In the genomic region with DNA sequence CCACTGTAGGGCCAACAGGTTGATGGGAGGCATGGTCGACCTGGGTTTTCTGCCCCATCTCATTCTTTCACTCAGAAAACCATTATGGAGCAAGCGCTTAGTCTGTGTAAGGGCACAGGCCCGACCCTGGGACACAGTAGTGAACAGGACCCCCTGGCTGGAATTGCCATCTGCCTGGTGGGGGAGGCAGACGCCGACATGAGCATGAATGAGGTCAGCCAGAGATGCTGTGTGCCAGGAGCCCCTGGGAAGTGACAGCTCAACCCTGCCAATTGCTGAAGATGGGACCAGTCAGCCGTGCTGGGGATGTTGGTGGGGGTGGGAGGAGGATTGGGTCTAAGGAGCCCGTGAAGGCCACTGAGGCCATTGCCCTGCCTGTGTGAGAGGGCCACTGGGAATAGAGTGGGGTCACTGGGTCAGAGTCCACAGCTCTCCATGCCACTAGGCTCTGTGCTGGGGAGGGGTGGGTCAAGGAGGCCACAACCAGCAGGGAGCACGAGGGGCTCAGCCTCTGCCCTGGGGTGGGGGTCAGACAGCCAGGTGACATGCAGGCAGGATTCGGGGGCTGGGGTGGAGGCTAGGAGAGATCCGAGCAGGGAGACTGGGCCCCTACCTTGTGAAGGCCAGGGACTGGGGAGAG, we compare ENCODE assay signal across 26 cellular contexts.
"Had no signal": no experiment of that assay in that cellular context is flagged by ENCODE, and none has a peak within 500 bp of the region (broad histone marks: within the 10 kb centered on the region; RNA-seq: fewer than 3 reads in every experiment).

No MANE protein-coding gene starts in this region.

- H3K4me3 ChIP-seq: neural progenitor cell, pancreas, psoas muscle, right lobe of liver, sigmoid colon, suprapubic skin, testis, tibial artery, transverse colon, vagina had no signal

- H3K4me1 Mint-ChIP-seq: stimulated activated memory B cell treated with anti-CD40 and anti-IgM and Interleukin-4, amounts not matched to agents 10 μg/mL and 1 μg/mL and 100 μg/mL, for 72 hours had no signal

- H3K27ac Mint-ChIP-seq: naive B cell; natural killer cell treated with Interleukin-12 subunit alpha and Interleukin-12 subunit beta and Interleukin-15 and Interleukin-18, amount 100 ng/mL, for 72 hours; neural progenitor cell; progenitor cell of endocrine pancreas; stimulated activated memory B cell treated with anti-CD40 and anti-IgM and Interleukin-4, amounts not matched to agents 10 μg/mL and 1 μg/mL and 100 μg/mL, for 72 hours; stimulated activated naive CD8-positive, alpha-beta T cell treated with anti-CD3 and anti-CD28 coated beads, Interleukin-15, amount 100 ng/mL, for 72 hours; type B pancreatic cell had no signal

- H3K4me2 ChIP-seq: neural progenitor cell had no signal

- H3K4me3 Mint-ChIP-seq: naive B cell; naive thymus-derived CD8-positive, alpha-beta T cell; natural killer cell treated with Interleukin-12 subunit alpha and Interleukin-12 subunit beta and Interleukin-15 and Interleukin-18, amount 100 ng/mL, for 72 hours; neural progenitor cell; stimulated activated memory B cell treated with anti-CD40 and anti-IgM and Interleukin-4, amounts not matched to agents 10 μg/mL and 1 μg/mL and 100 μg/mL, for 72 hours; stimulated activated naive CD8-positive, alpha-beta T cell treated with anti-CD3 and anti-CD28 coated beads, Interleukin-15, amount 100 ng/mL, for 72 hours; type B pancreatic cell had no signal

- DNase-seq: naive B cell; naive thymus-derived CD8-positive, alpha-beta T cell; sigmoid colon; small intestine; stimulated activated CD4-positive, alpha-beta T cell treated with anti-CD3 and anti-CD28 coated beads, Interleukin-12 subunit alpha, Interleukin-12 subunit beta, amount 100 ng/mL, for 4 hours; stimulated activated CD4-positive, alpha-beta T cell treated with anti-CD3 and anti-CD28 coated beads, Interleukin-1b, Interleukin-23, amount 100 ng/mL, for 48 hours; stimulated activated CD4-positive, alpha-beta T cell treated with anti-CD3 and anti-CD28 coated beads, Interleukin-4, amount 100 ng/mL, for 1 hour; stimulated activated CD4-positive, alpha-beta T cell treated with anti-CD3 and anti-CD28 coated beads, Interleukin-4, amount 100 ng/mL, for 4 hours; stimulated activated CD8-positive, alpha-beta memory T cell treated with anti-CD3 and anti-CD28 coated beads, Interleukin-4, amount 100 ng/mL, for 48 hours; stimulated activated naive CD4-positive, alpha-beta T cell; stimulated activated naive CD8-positive, alpha-beta T cell treated with anti-CD3 and anti-CD28 coated beads, Interleukin-15, amount 100 ng/mL, for 72 hours; stimulated activated naive CD8-positive, alpha-beta T cell treated with anti-CD3 and anti-CD28 coated beads, Interleukin-15, Interleukin-2, amounts not matched to agents 100 U/mL and 50 U/mL, for 24 hours; testis; tibial artery; transverse colon had no signal

- H3K36me3 Mint-ChIP-seq: naive B cell; naive thymus-derived CD8-positive, alpha-beta T cell; natural killer cell treated with Interleukin-12 subunit alpha and Interleukin-12 subunit beta and Interleukin-15 and Interleukin-18, amount 100 ng/mL, for 72 hours; neural progenitor cell; stimulated activated memory B cell treated with anti-CD40 and anti-IgM and Interleukin-4, amounts not matched to agents 10 μg/mL and 1 μg/mL and 100 μg/mL, for 72 hours; type B pancreatic cell had no signal

- H3K27ac ChIP-seq: neural progenitor cell, pancreas, psoas muscle, right lobe of liver, sigmoid colon, suprapubic skin, testis, tibial artery, transverse colon, vagina had no signal

- H2AFZ ChIP-seq: neural progenitor cell had no signal

- H3K9ac ChIP-seq: neural progenitor cell had no signal

- H3K27me3 ChIP-seq: neural progenitor cell, right lobe of liver, sigmoid colon, suprapubic skin, testis, tibial artery, transverse colon, vagina had no signal

- H3K4me1 ChIP-seq: neural progenitor cell, pancreas, psoas muscle, right lobe of liver, testis, tibial artery, vagina had no signal

- H3K27me3 Mint-ChIP-seq: progenitor cell of endocrine pancreas; stimulated activated naive CD8-positive, alpha-beta T cell treated with anti-CD3 and anti-CD28 coated beads, Interleukin-15, amount 100 ng/mL, for 72 hours; type B pancreatic cell had no signal

- H3K36me3 ChIP-seq: neural progenitor cell, pancreas, right lobe of liver, sigmoid colon, suprapubic skin, tibial artery, transverse colon, vagina had no signal

- H3K9me3 ChIP-seq: pancreas, psoas muscle, right lobe of liver, sigmoid colon, suprapubic skin, testis, tibial artery, transverse colon, vagina had no signal

- FAIRE-seq: pancreas, small intestine, urothelium cell line had no signal

- H3K9me3 Mint-ChIP-seq: naive B cell; naive thymus-derived CD8-positive, alpha-beta T cell; natural killer cell treated with Interleukin-12 subunit alpha and Interleukin-12 subunit beta and Interleukin-15 and Interleukin-18, amount 100 ng/mL, for 72 hours; stimulated activated memory B cell treated with anti-CD40 and anti-IgM and Interleukin-4, amounts not matched to agents 10 μg/mL and 1 μg/mL and 100 μg/mL, for 72 hours; stimulated activated naive CD8-positive, alpha-beta T cell treated with anti-CD3 and anti-CD28 coated beads, Interleukin-15, amount 100 ng/mL, for 72 hours; type B pancreatic cell had no signal
